ENCODE assay signal across 21 cellular contexts in the genomic region with DNA sequence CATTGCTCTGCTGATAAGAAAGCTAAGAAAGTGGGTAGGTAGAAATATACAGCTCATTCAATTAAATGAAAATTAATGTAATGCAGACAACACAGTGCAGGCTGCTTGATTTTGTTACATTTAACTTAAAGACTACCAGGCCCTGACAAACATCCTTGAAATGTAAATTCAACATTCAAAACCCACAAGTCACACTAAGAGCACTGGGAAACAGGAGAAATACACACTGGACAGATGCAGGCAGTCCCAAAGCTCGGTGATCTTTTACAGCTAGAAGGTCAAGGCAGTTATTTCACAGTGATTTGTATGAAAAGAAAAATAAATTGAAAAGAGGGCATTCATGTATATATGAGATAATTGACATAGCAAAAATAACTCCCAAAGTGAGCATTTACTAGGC. TPM values are rescaled to one million over a fixed set of nuclear protein-coding genes. Genes with fewer than 3 reads are reported as not detected.
A peak's percentile ranks its signal among the peaks of the same experiment; 100 is the strongest.
DNase-seq lines count a peak whose midpoint lies in the region; ATAC-seq, FAIRE-seq and TF ChIP-seq lines count a peak whose summit lies in the region.
"Had no signal": no experiment of that assay in that cellular context is flagged by ENCODE, and none has a peak within 500 bp of the region (broad histone marks: within the 10 kb centered on the region; RNA-seq: fewer than 3 reads in every experiment).

No MANE protein-coding gene starts in this region.

- H3K9me3 ChIP-seq in A549 (no peaks in the 10 kb centered on the region), astrocyte (ENCODE audit: insufficient read depth, low read depth, low read length) (no peaks in the 10 kb centered on the region)

- no peak for TF ChIP-seq EP300 in A549 (IDR thresholded peaks at IDR 0.05)

- H3K4me3 Mint-ChIP-seq in astrocyte (ENCODE audit: unreplicated experiment): no peak overlapping the region
- H3K4me3 Mint-ChIP-seq in nephron: peak overlapping the region in 2 of 3 experiments; percentile 13 to 22

- no peaks in the 10 kb centered on the region for H3K9me3 Mint-ChIP-seq in astrocyte (ENCODE audit: unreplicated experiment)
- H3K9me3 Mint-ChIP-seq in nephron: peaks cover 7% of the 10 kb centered on the region

- H4K20me1 ChIP-seq in astrocyte (ENCODE audit: insufficient read depth, low read length): no peaks in the 10 kb centered on the region

- H3K4me2 ChIP-seq in A549: peak overlapping the region; percentile 89; the same call in 2 of the 3 replicates
- no peak overlapping the region for H3K4me2 ChIP-seq in astrocyte (ENCODE audit: low read length)

- H3K36me3 ChIP-seq in astrocyte (ENCODE audit: insufficient read depth, low read length): no peaks in the 10 kb centered on the region

- H3K27me3 Mint-ChIP-seq in astrocyte (ENCODE audit: low read depth, unreplicated experiment) (no peaks in the 10 kb centered on the region), nephron (ENCODE audit: low read depth) (no peaks in the 10 kb centered on the region)

- no peaks in the 10 kb centered on the region for H3K79me2 ChIP-seq in astrocyte (ENCODE audit: insufficient read depth, low read length)

- no peak overlapping the region for H2AFZ ChIP-seq in astrocyte (ENCODE audit: low read depth, low read length)

- H3K4me1 Mint-ChIP-seq in astrocyte (ENCODE audit: low read depth, unreplicated experiment) (peaks cover 12% of the 10 kb centered on the region), nephron (peaks cover 53% of the 10 kb centered on the region)

- TF ChIP-seq POLR2A in A549 (IDR thresholded peaks at IDR 0.05; ENCODE audit: low read length): no peak

- no peak for TF ChIP-seq CTCF in A549 (IDR thresholded peaks at IDR 0.05)
- no peak for TF ChIP-seq CTCF in astrocyte (IDR thresholded peaks at IDR 0.05; ENCODE audit: insufficient read depth, low read depth, low read length)
- no peak for TF ChIP-seq CTCF in nephron (IDR thresholded peaks at IDR 0.05; ENCODE audit: unreplicated experiment in 3 of 3)

- CTCF ChIA-PET in A549 (lab: Yijun Ruan, JAX): interaction anchor here (0.6 to 7.0 kb wide), 14 partner anchors 8 to 268 kb away, joined by 3 to 77 read pairs (median 7); no protein-coding TSS in a partner anchor

- H3K4me3 ChIP-seq in A549 (no peak overlapping the region), astrocyte (ENCODE audit: insufficient read depth, low read depth, low read length) (no peak overlapping the region)

- DNase-seq in A549 (ENCODE audit: low read depth in 1 of 2, low spot score in 1 of 2) (no peak), RPMI7951 (ENCODE audit: low read depth) (peak; percentile 1), astrocyte (ENCODE audit: low read depth) (no peak), urothelium cell line (ENCODE audit: low spot score) (no peak), hypothalamus (lab: John Stamatoyannopoulos, UW) (no peak)
- no peak for DNase-seq in activated CD4-positive, alpha-beta T cell treated with anti-CD3 and anti-CD28 coated beads, Interleukin-2, amount 50 U/mL, for 48 hours
- DNase-seq: GOT3; HCEC 1CT; Kasumi-1; NCI-H1417 treated with DMSO at 0.1 percent for 48 hours; NCI-H187 treated with DMSO at 0.1 percent for 48 hours; NCI-H2107; NCI-H774; NK-92 treated with Interleukin-12 subunit alpha and Interleukin-12 subunit beta, amount 100 ng/mL, for 24 hours had no signal

- ATAC-seq in A549: no peak
- ATAC-seq in HG02759 (IDR thresholded peaks at IDR 0.05; ENCODE audit: unreplicated experiment): no peak
- ATAC-seq: Panc1 had no signal

- POLR2A ChIA-PET in A549 (lab: Yijun Ruan, JAX): interaction anchor here (1.0 to 1.6 kb wide), 2 partner anchors 82 to 232 kb away, joined by 4 to 5 read pairs; no protein-coding TSS in a partner anchor

- peaks cover 24% of the 10 kb centered on the region for H3K4me1 ChIP-seq in A549
- no peaks in the 10 kb centered on the region for H3K4me1 ChIP-seq in astrocyte (ENCODE audit: insufficient read depth, low read length)

- WGBS in A549 (ENCODE audit: missing lambda C conversion rate): 82% methylated on average over 1 of the region's 1 CpG

- H3K27ac ChIP-seq in A549: peak overlapping the region; percentile 65 to 80
- H3K27ac ChIP-seq in astrocyte (ENCODE audit: low read depth, low read length): no peak overlapping the region
- H3K27ac ChIP-seq: 22Rv1, C4-2B had no signal

- no peaks in the 10 kb centered on the region for H3K27me3 ChIP-seq in astrocyte (ENCODE audit: insufficient read depth, low read length)

- H3K27ac Mint-ChIP-seq in astrocyte (ENCODE audit: unreplicated experiment) (peak overlapping the region; percentile 44), nephron (peak overlapping the region; percentile 69 to 75 (median 71))

- H3K36me3 Mint-ChIP-seq in astrocyte (ENCODE audit: low read depth, unreplicated experiment): no peaks in the 10 kb centered on the region
- H3K36me3 Mint-ChIP-seq in nephron (ENCODE audit: low read depth): no peaks in the 10 kb centered on the region

- no peak overlapping the region for H3K9ac ChIP-seq in astrocyte (ENCODE audit: low read length)

- no peak for TF ChIP-seq RAD21 in A549 (conservative IDR thresholded peaks at IDR 0.05 in 1 of 2, IDR thresholded peaks at IDR 0.05 in 1 of 2)

- FAIRE-seq in A549 (lab: Jason Lieb, UNC) (no peak), astrocyte (lab: Jason Lieb, UNC) (peak; percentile 99), urothelium cell line (lab: Jason Lieb, UNC) (no peak)
- FAIRE-seq: G401.6, GM12892 had no signal

TF ChIP-seq in A549, 52 proteins besides CTCF, POLR2A, EP300 and RAD21:
- TF ChIP-seq CHD4 (IDR thresholded peaks at IDR 0.05; ENCODE audit: borderline replicate concordance): no peak
- TF ChIP-seq MAFK (IDR thresholded peaks at IDR 0.05; ENCODE audit: partially characterized antibody): no peak
- no peak for TF ChIP-seq ELK1 (IDR thresholded peaks at IDR 0.05; ENCODE audit: low read depth, low read length)
- TF ChIP-seq KDM1A (IDR thresholded peaks at IDR 0.05; ENCODE audit: low read depth): no peak
- TF ChIP-seq ZC3H11A (IDR thresholded peaks at IDR 0.05): no peak
- TF ChIP-seq SREBF2 (IDR thresholded peaks at IDR 0.05): no peak
- no peak for TF ChIP-seq GATA3 (IDR thresholded peaks at IDR 0.05; ENCODE audit: borderline replicate concordance)
- no peak for TF ChIP-seq RFX5 (IDR thresholded peaks at IDR 0.05)
- no peak for TF ChIP-seq ZFP36 (IDR thresholded peaks at IDR 0.05; ENCODE audit: borderline replicate concordance, partially characterized antibody)
- TF ChIP-seq PHF8 (IDR thresholded peaks at IDR 0.05; ENCODE audit: borderline replicate concordance, low read depth): no peak
- TF ChIP-seq NPAS2 (CRISPR knock-in tag; IDR thresholded peaks at IDR 0.05; ENCODE audit: borderline replicate concordance): no peak
- no peak for TF ChIP-seq NFE2L2 (conservative IDR thresholded peaks at IDR 0.05; ENCODE audit: low read length)
- no peak for TF ChIP-seq EHMT2 (IDR thresholded peaks at IDR 0.05; ENCODE audit: low read depth)
- TF ChIP-seq, protein P1, sequence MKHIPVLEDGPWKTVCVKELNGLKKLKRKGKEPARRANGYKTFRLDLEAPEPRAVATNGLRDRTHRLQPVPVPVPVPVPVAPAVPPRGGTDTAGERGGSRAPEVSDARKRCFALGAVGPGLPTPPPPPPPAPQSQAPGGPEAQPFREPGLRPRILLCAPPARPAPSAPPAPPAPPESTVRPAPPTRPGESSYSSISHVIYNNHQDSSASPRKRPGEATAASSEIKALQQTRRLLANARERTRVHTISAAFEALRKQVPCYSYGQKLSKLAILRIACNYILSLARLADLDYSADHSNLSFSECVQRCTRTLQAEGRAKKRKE (CRISPR knock-in tag; IDR thresholded peaks at IDR 0.05; ENCODE audit: low read depth): no peak
- TF ChIP-seq FOXS1 (CRISPR knock-in tag; IDR thresholded peaks at IDR 0.05): no peak
- TF ChIP-seq HES2 (IDR thresholded peaks at IDR 0.05): no peak
- no peak for TF ChIP-seq CBX2 (IDR thresholded peaks at IDR 0.05; ENCODE audit: borderline replicate concordance, low read depth)
- TF ChIP-seq, protein P2, sequence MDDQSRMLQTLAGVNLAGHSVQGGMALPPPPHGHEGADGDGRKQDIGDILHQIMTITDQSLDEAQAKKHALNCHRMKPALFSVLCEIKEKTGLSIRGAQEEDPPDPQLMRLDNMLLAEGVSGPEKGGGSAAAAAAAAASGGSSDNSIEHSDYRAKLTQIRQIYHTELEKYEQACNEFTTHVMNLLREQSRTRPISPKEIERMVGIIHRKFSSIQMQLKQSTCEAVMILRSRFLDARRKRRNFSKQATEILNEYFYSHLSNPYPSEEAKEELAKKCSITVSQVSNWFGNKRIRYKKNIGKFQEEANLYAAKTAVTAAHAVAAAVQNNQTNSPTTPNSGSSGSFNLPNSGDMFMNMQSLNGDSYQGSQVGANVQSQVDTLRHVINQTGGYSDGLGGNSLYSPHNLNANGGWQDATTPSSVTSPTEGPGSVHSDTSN (IDR thresholded peaks at IDR 0.05): no peak

RNA-seq across cellular contexts. Expression of gene PABIR2, which starts 44.4 kb away (rescaled TPM):
- 39.0 and 53.8 TPM in 2 replicates for polyA plus RNA-seq in A549 (2011; rRNA removed)
- polyA plus RNA-seq in A549 (2012; cell fraction: cytosol; rRNA removed): 21.6 and 28.3 TPM in 2 replicates
- 22.8 and 27.9 TPM in 2 replicates for polyA plus RNA-seq in A549 (2012; cell fraction: nucleus; rRNA removed)
- polyA plus RNA-seq in A549 (2017; fragmentation: RNase III; extraction: RNeasy Plus Mini Kit Qiagen cat#74134 plus additional on column Dnase treatment): 35.2 to 36.0 TPM (median 35.3 TPM) in 3 replicates
- 26.8 and 30.0 TPM in 2 replicates for polyA minus RNA-seq in A549 (2011; rRNA and poly(A)+ RNA removed)
- 7.4 and 10.3 TPM in 2 replicates for total RNA-seq in RPMI7951 (2014; rRNA removed; shearing (Covaris generic))
- 11.5 and 12.4 TPM in 2 replicates for total RNA-seq in astrocyte
